In genomic region chr19:12778020-12778904, GRCh38 we compare ENCODE assay signal across 1 cellular context.
A peak's percentile ranks its signal among the peaks of the same experiment; 100 is the strongest.
TF ChIP-seq lines count a peak whose summit lies in the region.

No MANE protein-coding gene starts in this region.

TF ChIP-seq in GM12878, 131 proteins besides CTCF, POLR2A, EP300 and RAD21:
- no peak for TF ChIP-seq BCLAF1 (IDR thresholded peaks at IDR 0.05)
- TF ChIP-seq GABPA (IDR thresholded peaks at IDR 0.05; ENCODE audit: low read depth) = no peak
- TF ChIP-seq HDAC2 (IDR thresholded peaks at IDR 0.05) = no peak
- peak; percentile 87 to 90 for TF ChIP-seq IKZF2 (IDR thresholded peaks at IDR 0.05)
- TF ChIP-seq USF2 (IDR thresholded peaks at IDR 0.05; ENCODE audit: borderline replicate concordance, low read depth, low read length) = no peak
- no peak for TF ChIP-seq ZNF384 (IDR thresholded peaks at IDR 0.05; ENCODE audit: borderline replicate concordance, low read depth, low read length)
- 0 out of 2 replicates have a peak, but pooled peaks have one; percentile 46 for TF ChIP-seq LARP7 (IDR thresholded peaks at IDR 0.05)
- TF ChIP-seq IKZF1 (conservative IDR thresholded peaks at IDR 0.05) = peak; percentile 95
- no peak for TF ChIP-seq NRF1 (conservative IDR thresholded peaks at IDR 0.05; ENCODE audit: low read depth, low read length)
- TF ChIP-seq TCF12 (IDR thresholded peaks at IDR 0.05; ENCODE audit: low read depth, low read length) = peak; percentile 51; the same call in 1 of the 2 replicates
- TF ChIP-seq FOS (IDR thresholded peaks at IDR 0.05; ENCODE audit: borderline replicate concordance, extremely low read depth, insufficient read length) = no peak
- 0 out of 2 replicates have a peak, but pooled peaks have one; percentile 19 for TF ChIP-seq STAT1 (conservative IDR thresholded peaks at IDR 0.05)
- TF ChIP-seq ZNF622 (IDR thresholded peaks at IDR 0.05) = no peak
- TF ChIP-seq ZNF687 (IDR thresholded peaks at IDR 0.05) = peak; percentile 77
- TF ChIP-seq TAF1 (IDR thresholded peaks at IDR 0.05; ENCODE audit: borderline replicate concordance, low read depth, low read length) = peak; percentile 25; the same call in 1 of the 2 replicates
- TF ChIP-seq ESRRA (IDR thresholded peaks at IDR 0.05; ENCODE audit: low read length) = 0 out of 2 replicates have a peak, but pooled peaks have one; percentile 34
- peak; percentile 36; the same call in 1 of the 2 replicates for TF ChIP-seq SMAD5 (IDR thresholded peaks at IDR 0.05; ENCODE audit: low read depth)
- TF ChIP-seq CHD2 (IDR thresholded peaks at IDR 0.05; ENCODE audit: borderline replicate concordance, low read depth, low read length) = peak; percentile 74; the same call in 1 of the 2 replicates
- TF ChIP-seq DPF2 (IDR thresholded peaks at IDR 0.05) = 0 out of 2 replicates have a peak, but pooled peaks have one; percentile 40
- TF ChIP-seq EED (IDR thresholded peaks at IDR 0.05; ENCODE audit: low read depth) = peak; percentile 90
- TF ChIP-seq HDGF (IDR thresholded peaks at IDR 0.05) = 0 out of 2 replicates have a peak, but pooled peaks have one; percentile 17
- no peak for TF ChIP-seq RCOR1 (conservative IDR thresholded peaks at IDR 0.05; ENCODE audit: low read depth, low read length)
- TF ChIP-seq MXI1 (IDR thresholded peaks at IDR 0.05; ENCODE audit: low read depth, low read length) = no peak
- peak; percentile 75 for TF ChIP-seq PKNOX1 (IDR thresholded peaks at IDR 0.05)
- TF ChIP-seq PAX5 (IDR thresholded peaks at IDR 0.05; ENCODE audit: borderline replicate concordance, low read depth, low read length) = peak; percentile 23; the same call in 1 of the 2 replicates
- TF ChIP-seq NKRF (conservative IDR thresholded peaks at IDR 0.05) = peak; percentile 31
- peak; percentile 92 for TF ChIP-seq YY1 (IDR thresholded peaks at IDR 0.05; ENCODE audit: low read depth, low read length)
- 0 out of 2 replicates have a peak, but pooled peaks have one; percentile 13 for TF ChIP-seq MAX (IDR thresholded peaks at IDR 0.05; ENCODE audit: low read depth, low read length)
- TF ChIP-seq FOXM1 (IDR thresholded peaks at IDR 0.05; ENCODE audit: low read depth, low read length) = no peak
- TF ChIP-seq ZBTB11 (CRISPR knock-in tag; IDR thresholded peaks at IDR 0.05) = no peak
- TF ChIP-seq SREBF2 (IDR thresholded peaks at IDR 0.05; ENCODE audit: low read length) = no peak
- 0 out of 2 replicates have a peak, but pooled peaks have one; percentile 21 for TF ChIP-seq PAX8 (IDR thresholded peaks at IDR 0.05)
- no peak for TF ChIP-seq NFYA (IDR thresholded peaks at IDR 0.05; ENCODE audit: borderline replicate concordance, low read depth, low read length)
- peak; percentile 78 for TF ChIP-seq GATAD2B (conservative IDR thresholded peaks at IDR 0.05; ENCODE audit: low read depth)
- TF ChIP-seq SP1 (IDR thresholded peaks at IDR 0.05; ENCODE audit: low read depth, low read length) = peak; percentile 4
- peak; percentile 64; the same call in 1 of the 2 replicates for TF ChIP-seq ELK1 (IDR thresholded peaks at IDR 0.05; ENCODE audit: low read depth, low read length)
- peak; percentile 10; the same call in 1 of the 2 replicates for TF ChIP-seq BACH1 (IDR thresholded peaks at IDR 0.05; ENCODE audit: borderline replicate concordance)
- no peak for TF ChIP-seq KLF5 (IDR thresholded peaks at IDR 0.05; ENCODE audit: partially characterized antibody)
- peak; percentile 44; the same call in 1 of the 2 replicates for TF ChIP-seq NBN (IDR thresholded peaks at IDR 0.05)
- peak; percentile 16; the same call in 1 of the 2 replicates for TF ChIP-seq ATF7 (IDR thresholded peaks at IDR 0.05; ENCODE audit: low read depth)
- TF ChIP-seq RELB (IDR thresholded peaks at IDR 0.05; ENCODE audit: low read depth) = peak; percentile 37; the same call in 1 of the 2 replicates
- 0 out of 2 replicates have a peak, but pooled peaks have one; percentile 20 for TF ChIP-seq POLR2AphosphoS5 (IDR thresholded peaks at IDR 0.05; ENCODE audit: low read length)
- 0 out of 4 replicates have a peak, but pooled peaks of 1 of the 2 experiments have one; percentile 38 for TF ChIP-seq BHLHE40 (IDR thresholded peaks at IDR 0.05; ENCODE audit: borderline replicate concordance in 1 of 2, low read depth in 2 of 2, low read length in 1 of 2)
TF ChIP-seq in GM12878: peak in this region for 28.
